Comparison of ENCODE assay signal across 11 cellular contexts in genomic region chr12:77648716-77649115, GRCh38.
"Had no signal": no experiment of that assay in that cellular context is flagged by ENCODE, and none has a peak within 500 bp of the region (broad histone marks: within the 10 kb centered on the region; RNA-seq: fewer than 3 reads in every experiment).

No MANE protein-coding gene starts in this region.

- H3K36me3 ChIP-seq: gastroesophageal sphincter, pancreas, thoracic aorta had no signal

- H3K27me3 ChIP-seq: gastroesophageal sphincter, pancreas had no signal

- H3K27me3 Mint-ChIP-seq: activated B cell treated with CpG ODN at 0.5 μM for 24 hours; activated CD4-positive, alpha-beta T cell treated with anti-CD3 and anti-CD28 coated beads, Interleukin-2, amount 10 ng/mL, durations not matched to agents 24 days and 14 days; stimulated activated naive CD8-positive, alpha-beta T cell treated with anti-CD3 and anti-CD28 coated beads, Interleukin-15, amount 100 ng/mL, for 72 hours; T-helper 17 cell had no signal

- DNase-seq: activated B cell treated with CpG ODN at 0.5 μM for 24 hours; activated CD4-positive, alpha-beta T cell treated with anti-CD3 and anti-CD28 coated beads, Interleukin-2, amount 10 ng/mL, durations not matched to agents 24 days and 14 days; activated naive CD4-positive, alpha-beta T cell treated with Interleukin-2 at 50 U/mL for 16 hours; dermis blood vessel endothelial cell; pancreas; stimulated activated CD4-positive, alpha-beta T cell treated with anti-CD3 and anti-CD28 coated beads, Interleukin-4, amount 100 ng/mL, for 24 hours; stimulated activated naive CD8-positive, alpha-beta T cell treated with anti-CD3 and anti-CD28 coated beads, Interleukin-15, amount 100 ng/mL, for 72 hours; T-helper 17 cell had no signal

- ATAC-seq: gastroesophageal sphincter; pancreas; stimulated activated naive CD8-positive, alpha-beta T cell treated with anti-CD3 and anti-CD28 coated beads, Interleukin-15, amount 100 ng/mL, for 72 hours; T-helper 17 cell had no signal

- H3K4me3 Mint-ChIP-seq: activated B cell treated with CpG ODN at 0.5 μM for 24 hours; activated CD4-positive, alpha-beta T cell treated with anti-CD3 and anti-CD28 coated beads, Interleukin-2, amount 10 ng/mL, durations not matched to agents 24 days and 14 days; activated T-helper 1 cell treated with anti-CD3 and anti-CD28 coated beads, Interleukin-12 subunit alpha, Interleukin-12 subunit beta, Interleukin-2, Interleukin-4 antibody, amounts not matched to agents 30 ng/mL and 10 ng/mL and 1 ng/mL, durations not matched to agents 14 hours and 24 hours and 36 hours; stimulated activated naive CD8-positive, alpha-beta T cell treated with anti-CD3 and anti-CD28 coated beads, Interleukin-15, amount 100 ng/mL, for 72 hours; T-helper 17 cell had no signal

- H3K9me3 ChIP-seq: gastroesophageal sphincter, pancreas, thoracic aorta had no signal

- H3K27ac ChIP-seq: gastroesophageal sphincter, pancreas, thoracic aorta had no signal

- H3K9me3 Mint-ChIP-seq: activated B cell treated with CpG ODN at 0.5 μM for 24 hours; activated CD4-positive, alpha-beta T cell treated with anti-CD3 and anti-CD28 coated beads, Interleukin-2, amount 10 ng/mL, durations not matched to agents 24 days and 14 days had no signal

- H3K4me1 Mint-ChIP-seq: activated B cell treated with CpG ODN at 0.5 μM for 24 hours; activated CD4-positive, alpha-beta T cell treated with anti-CD3 and anti-CD28 coated beads, Interleukin-2, amount 10 ng/mL, durations not matched to agents 24 days and 14 days; stimulated activated naive CD8-positive, alpha-beta T cell treated with anti-CD3 and anti-CD28 coated beads, Interleukin-15, amount 100 ng/mL, for 72 hours; T-helper 17 cell had no signal

- H3K27ac Mint-ChIP-seq: activated B cell treated with CpG ODN at 0.5 μM for 24 hours; activated CD4-positive, alpha-beta T cell treated with anti-CD3 and anti-CD28 coated beads, Interleukin-2, amount 10 ng/mL, durations not matched to agents 24 days and 14 days; activated T-helper 1 cell treated with anti-CD3 and anti-CD28 coated beads, Interleukin-12 subunit alpha, Interleukin-12 subunit beta, Interleukin-2, Interleukin-4 antibody, amounts not matched to agents 30 ng/mL and 10 ng/mL and 1 ng/mL, durations not matched to agents 14 hours and 24 hours and 36 hours; stimulated activated naive CD8-positive, alpha-beta T cell treated with anti-CD3 and anti-CD28 coated beads, Interleukin-15, amount 100 ng/mL, for 72 hours; T-helper 17 cell had no signal

- H3K4me3 ChIP-seq: gastroesophageal sphincter, pancreas, thoracic aorta had no signal

- H3K4me1 ChIP-seq: gastroesophageal sphincter, pancreas had no signal
